ENCODE assay signal across 15 cellular contexts in genomic region chr12:27243006-27243405, GRCh38. TPM values are rescaled to one million over a fixed set of nuclear protein-coding genes. Genes with fewer than 3 reads are reported as not detected.
DNase-seq lines count a peak whose midpoint lies in the region; ATAC-seq, FAIRE-seq and TF ChIP-seq lines count a peak whose summit lies in the region.
"Had no signal": no experiment of that assay in that cellular context is flagged by ENCODE, and none has a peak within 500 bp of the region (broad histone marks: within the 10 kb centered on the region; RNA-seq: fewer than 3 reads in every experiment).

No MANE protein-coding gene starts in this region.

- no peak for ATAC-seq in activated T-cell treated with anti-CD3 and anti-CD28 coated beads, Interleukin-2, amount 50 U/mL, for 4 hours
- no peak for ATAC-seq in GM19395 (IDR thresholded peaks at IDR 0.05; ENCODE audit: unreplicated experiment)

- TF ChIP-seq CTCF in HL-60 (IDR thresholded peaks at IDR 0.05; ENCODE audit: insufficient read depth, low read length) (no peak), esophagus squamous epithelium (IDR thresholded peaks at IDR 0.05) (no peak), stomach (IDR thresholded peaks at IDR 0.05) (no peak), kidney (IDR thresholded peaks at IDR 0.05; ENCODE audit: borderline replicate concordance, extremely low read depth, insufficient read depth) (no peak)

- no peaks in the 10 kb centered on the region for H3K9me3 ChIP-seq in esophagus squamous epithelium
- H3K9me3 ChIP-seq in stomach: no peaks in the 10 kb centered on the region
- no peaks in the 10 kb centered on the region for H3K9me3 ChIP-seq in kidney (ENCODE audit: control insufficient read depth in 1 of 2, low read length in 2 of 2)

- H3K36me3 Mint-ChIP-seq in activated T-cell treated with anti-CD3 and anti-CD28 coated beads, Interleukin-2, amount 50 U/mL, for 4 hours (ENCODE audit: insufficient read depth): no peaks in the 10 kb centered on the region

- no peak for TF ChIP-seq EP300 in stomach (IDR thresholded peaks at IDR 0.05)

- no peak for DNase-seq in activated T-cell treated with anti-CD3 and anti-CD28 coated beads, Interleukin-2, amount 50 U/mL, for 4 hours
- no peak for DNase-seq in activated T-cell treated with anti-CD3 and anti-CD28 coated beads, Interleukin-2, amount 50 U/mL, for 1 hour
- DNase-seq in HL-60 (ENCODE audit: low read depth in 1 of 2, low spot score in 1 of 2) (no peak), esophagus squamous epithelium (lab: John Stamatoyannopoulos, UW) (no peak), stomach (no peak), kidney (no peak), hippocampal formation (lab: John Stamatoyannopoulos, UW) (no peak)
- DNase-seq: activated CD4-positive, alpha-beta T cell treated with anti-CD3 and anti-CD28 coated beads for 4 hours; amniotic stem cell; kidney glomerular epithelial cell; NCI-H187; stimulated activated CD4-positive, alpha-beta T cell treated with anti-CD3 and anti-CD28 coated beads, Interleukin-12 subunit alpha, Interleukin-12 subunit beta, amount 100 ng/mL, for 4 hours had no signal

- no peak for TF ChIP-seq POLR2A in esophagus squamous epithelium (IDR thresholded peaks at IDR 0.05)
- no peak for TF ChIP-seq POLR2A in stomach (IDR thresholded peaks at IDR 0.05)

- FAIRE-seq in kidney (lab: Jason Lieb, UNC): no peak

- H3K4me3 ChIP-seq in HL-60 (replicated peaks; ENCODE audit: insufficient read depth, low read length) (no peak overlapping the region), esophagus squamous epithelium (no peak overlapping the region), stomach (no peak overlapping the region), kidney (ENCODE audit: low read length in 2 of 2) (no peak overlapping the region)

- WGBS in esophagus squamous epithelium, 2 donors: 85 to 91% methylated on average over 4 of the region's 4 CpGs
- 89 to 96% (median 95%) methylated on average over 4 of the region's 4 CpGs for whole genome bisulfite sequencing in stomach, 5 donors

- H3K4me1 ChIP-seq in esophagus squamous epithelium: peaks cover 0 to 29% (median 14%) of the 10 kb centered on the region in 3 donors
- H3K4me1 ChIP-seq in stomach: peaks cover 11 to 31% (median 18%) of the 10 kb centered on the region in 4 donors
- H3K4me1 ChIP-seq in kidney (ENCODE audit: control insufficient read depth in 1 of 2, insufficient read depth in 1 of 2, low read depth in 1 of 2, low read length in 2 of 2): peaks cover 5 to 6% of the 10 kb centered on the region in 2 donors

- intact Hi-C loops in esophagus squamous epithelium (cut with DNase I): no loop called here
- intact Hi-C loops in stomach (cut with DNase I; ENCODE audit: low total_unique reads): no loop called here
- intact Hi-C loops in kidney (cut with DNase I): no loop called here

- H3K9ac ChIP-seq in kidney (ENCODE audit: low read length in 2 of 2): no peak overlapping the region
- H3K9ac ChIP-seq: neural progenitor cell had no signal

- H3K27ac ChIP-seq in HL-60 (replicated peaks) (peak overlapping the region; percentile 69), esophagus squamous epithelium (peak overlapping the region; percentile 94 to 97 (median 94)), stomach (peak overlapping the region in 4 of 5 donors; percentile 81 to 94 (median 92)), kidney (ENCODE audit: low read depth in 2 of 2, low read length in 2 of 2) (no peak overlapping the region)
- H3K27ac ChIP-seq: neural progenitor cell had no signal

- no peaks in the 10 kb centered on the region for H3K27me3 Mint-ChIP-seq in activated T-cell treated with anti-CD3 and anti-CD28 coated beads, Interleukin-2, amount 50 U/mL, for 4 hours (ENCODE audit: low read depth)

- H3K36me3 ChIP-seq in esophagus squamous epithelium: no peaks in the 10 kb centered on the region
- H3K36me3 ChIP-seq in stomach: no peaks in the 10 kb centered on the region
- no peaks in the 10 kb centered on the region for H3K36me3 ChIP-seq in kidney (ENCODE audit: control insufficient read depth in 1 of 2, insufficient read depth in 2 of 2, low read length in 2 of 2)
- H3K36me3 ChIP-seq: neural progenitor cell, SJSA1 had no signal

- H3K27me3 ChIP-seq in HL-60 (ENCODE audit: insufficient read depth, poor library complexity, severe bottlenecking) (no peaks in the 10 kb centered on the region), esophagus squamous epithelium (no peaks in the 10 kb centered on the region), stomach (no peaks in the 10 kb centered on the region)
- H3K27me3 ChIP-seq: neural progenitor cell, SJSA1 had no signal

- H3K9me3 Mint-ChIP-seq in activated T-cell treated with anti-CD3 and anti-CD28 coated beads, Interleukin-2, amount 50 U/mL, for 4 hours: peaks cover 7% of the 10 kb centered on the region
- H3K9me3 Mint-ChIP-seq: neural progenitor cell had no signal

- peaks cover 44% of the 10 kb centered on the region for H3K4me1 Mint-ChIP-seq in activated T-cell treated with anti-CD3 and anti-CD28 coated beads, Interleukin-2, amount 50 U/mL, for 4 hours (ENCODE audit: low read depth)

- H3K4me3 Mint-ChIP-seq in activated T-cell treated with anti-CD3 and anti-CD28 coated beads, Interleukin-2, amount 50 U/mL, for 4 hours: peak overlapping the region; percentile 96

RNA-seq across cellular contexts. Expression of gene STK38L, which starts 1.1 kb away (rescaled TPM):
- 10 to 100 TPM; 20.0 to 22.4 (median 22.3) TPM for total RNA-seq in activated T-cell treated with anti-CD3 and anti-CD28 coated beads, Interleukin-2, amount 50 U/mL, for 4 hours
- total RNA-seq in esophagus squamous epithelium: 10 to 100 TPM; 15.6 to 53.2 (median 28.0) TPM
- total RNA-seq in stomach: 100 to 1,000 TPM in 1 of 5 donors, 10 to 100 TPM in 4; 21.7 to 118 (median 47.8) TPM
- polyA plus RNA-seq in stomach: 10 to 100 TPM in 2 of 3 donors, 1 to 10 TPM in 1; 8.5 to 16.3 (median 12.1) TPM
- 43.6 TPM for total RNA-seq in kidney
- polyA plus RNA-seq in kidney (ENCODE audit: insufficient read depth, low read depth, low replicate concordance): 5.2 TPM

Comparison
In these comparisons a context has a peak if more than half of its experiments do, and no peak if none do; other contexts are left out.
1. H3K27ac ChIP-seq: peak in HL-60 (single experiment), esophagus squamous epithelium (4 of 4) and stomach (4 of 5); none in kidney (0 of 2).